2 cellular contexts compared by ENCODE assay signal in genomic region chr17:29073520-29073919, GRCh38.
TF ChIP-seq lines count a peak whose summit lies in the region.

No MANE protein-coding gene starts in this region.

TF ChIP-seq in HEK293, 187 proteins besides CTCF, POLR2A, EP300 and RAD21 (continued from another document):
- TF ChIP-seq SCRT1 (tag by site-specific recombination; IDR thresholded peaks at IDR 0.05; ENCODE audit: borderline replicate concordance) (no peak), ZNF335 (tag by site-specific recombination; conservative IDR thresholded peaks at IDR 0.05) (no peak), ZNF596 (tag by site-specific recombination; IDR thresholded peaks at IDR 0.05) (no peak), ZNF776 (tag by site-specific recombination; IDR thresholded peaks at IDR 0.05; ENCODE audit: borderline replicate concordance) (no peak)

TF ChIP-seq in WTC11, 78 proteins besides CTCF, POLR2A, EP300 and RAD21 (continued from another document):
- TF ChIP-seq ZNF281 (CRISPR knock-in tag; IDR thresholded peaks at IDR 0.05) = no peak
- TF ChIP-seq CDX4 (CRISPR knock-in tag; IDR thresholded peaks at IDR 0.05; ENCODE audit: borderline replicate concordance) = no peak
- TF ChIP-seq ZNF138 (CRISPR knock-in tag; conservative IDR thresholded peaks at IDR 0.05) = no peak
- no peak for TF ChIP-seq ERG (CRISPR knock-in tag; IDR thresholded peaks at IDR 0.05)
